Comparison of ENCODE assay signal across 8 cellular contexts in genomic region chr14:70808402-70809237, GRCh38. TPM values are rescaled to one million over a fixed set of nuclear protein-coding genes. Genes with fewer than 3 reads are reported as not detected.
A peak's percentile ranks its signal among the peaks of the same experiment; 100 is the strongest.
DNase-seq lines count a peak whose midpoint lies in the region; ATAC-seq and TF ChIP-seq lines count a peak whose summit lies in the region.

No MANE protein-coding gene starts in this region.

- peaks cover 3 to 16% of the 10 kb centered on the region in 2 donors for H3K4me1 ChIP-seq in left lung

- no peaks in the 10 kb centered on the region for H3K27me3 ChIP-seq in brain microvascular endothelial cell (replicated peaks)
- H3K27me3 ChIP-seq in left lung: peaks cover 16 to 72% of the 10 kb centered on the region in 2 donors

- TF ChIP-seq CTCF in AG09309 (IDR thresholded peaks at IDR 0.05; ENCODE audit: control insufficient read depth, insufficient read depth, low read depth, low read length, missing control alignments) (no peak), brain microvascular endothelial cell (IDR thresholded peaks at IDR 0.05; ENCODE audit: low read depth, low read length, missing control alignments) (no peak), left lung (IDR thresholded peaks at IDR 0.05) (no peak)

- H3K27ac ChIP-seq in brain microvascular endothelial cell: no peak overlapping the region
- H3K27ac ChIP-seq in left lung: peak overlapping the region; percentile 51 to 61

- H3K9me3 ChIP-seq in left lung: no peaks in the 10 kb centered on the region

- in situ Hi-C loops in brain microvascular endothelial cell (cut with HindIII; ENCODE audit: low pct_ligation_motif_present, low sequenced_read_pairs): no loop called here

- H3K36me3 ChIP-seq in brain microvascular endothelial cell (replicated peaks) (no peaks in the 10 kb centered on the region), left lung (no peaks in the 10 kb centered on the region)

- intact Hi-C loops in left lung (cut with DNase I): no loop called here

- ATAC-seq in GM19438 (IDR thresholded peaks at IDR 0.05; ENCODE audit: low read depth, unreplicated experiment) (peak; percentile 17), HG03442 (IDR thresholded peaks at IDR 0.05; ENCODE audit: unreplicated experiment) (peak; percentile 21), left lung (peak; percentile 20)

- peak overlapping the region; percentile 30 for H3K4me3 ChIP-seq in AG09309 (ENCODE audit: control insufficient read depth, low read depth, low read length)
- H3K4me3 ChIP-seq in brain microvascular endothelial cell (ENCODE audit: low read depth, low read length): peak overlapping the region; percentile 61
- peak overlapping the region; percentile 59 to 77 for H3K4me3 ChIP-seq in left lung

- no peak for DNase-seq in AG09309 (ENCODE audit: low read depth)
- peak; percentile 14 to 66 (median 33) for DNase-seq in T-helper 2 cell
- no peak for DNase-seq in brain microvascular endothelial cell
- DNase-seq in left lung: peak; percentile 43 to 88
- peak; percentile 30 to 38 for DNase-seq in stimulated activated CD8-positive, alpha-beta memory T cell treated with anti-CD3 and anti-CD28 coated beads, Interleukin-2, amount 100 ng/mL, for 48 hours (ENCODE audit: low read depth in 2 of 2)
- DNase-seq in NCI-H187 treated with DMSO at 0.1 percent for 48 hours (lab: John Stamatoyannopoulos, UW): no peak

RNA-seq across cellular contexts. Expression of gene MAP3K9, which starts 0.7 kb away (rescaled TPM):
- 10 to 100 TPM; 10.7 to 13.1 TPM for total RNA-seq in left lung

Comparison
In these comparisons a context has a peak if more than half of its experiments do, and no peak if none do; other contexts are left out.
1. DNase-seq: peak in T-helper 2 cell (5 of 5), left lung (2 of 2) and stimulated activated CD8-positive, alpha-beta memory T cell treated with anti-CD3 and anti-CD28 coated beads, Interleukin-2, amount 100 ng/mL, for 48 hours (2 of 2); none in AG09309 (single experiment), brain microvascular endothelial cell (single experiment) and NCI-H187 treated with DMSO at 0.1 percent for 48 hours (single experiment).
2. Peak in every context shown above with its lines, with median percentiles within 50 percentile points of each other: H3K4me3 ChIP-seq and ATAC-seq.